ENCODE assay signal across 8 cellular contexts in genomic region chr6:125789576-125790402, GRCh38. TPM values are rescaled to one million over a fixed set of nuclear protein-coding genes. Genes with fewer than 3 reads are reported as not detected.
DNase-seq lines count a peak whose midpoint lies in the region; ATAC-seq lines count a peak whose summit lies in the region.

No MANE protein-coding gene starts in this region.

- H3K9me3 ChIP-seq in ectodermal cell (ENCODE audit: control insufficient read depth, low read length) = no peaks in the 10 kb centered on the region

- no peaks in the 10 kb centered on the region for H3K27me3 ChIP-seq in ACC112 (ENCODE audit: insufficient read depth, low read length)
- peaks cover 8% of the 10 kb centered on the region for H3K27me3 ChIP-seq in ectodermal cell (ENCODE audit: control insufficient read depth, insufficient read depth, low read length, poor library complexity, severe bottlenecking)

- no peaks in the 10 kb centered on the region for H3K9me3 Mint-ChIP-seq in activated CD4-positive, alpha-beta T cell treated with anti-CD3 and anti-CD28 coated beads, Interleukin-2, amount 10 ng/mL, durations not matched to agents 7 days and 5 days
- H3K9me3 Mint-ChIP-seq in stimulated activated naive CD8-positive, alpha-beta T cell treated with anti-CD3 and anti-CD28 coated beads, Interleukin-15, Interleukin-2, amounts not matched to agents 100 ng/mL and 50 ng/mL, for 24 hours = no peaks in the 10 kb centered on the region

- H3K4me3 ChIP-seq in ACC112 (ENCODE audit: low read depth, low read length) = peak overlapping the region; percentile 93
- H3K4me3 ChIP-seq in ectodermal cell (ENCODE audit: insufficient read depth, low read depth, low read length) = peak overlapping the region; percentile 80

- H3K27ac Mint-ChIP-seq in activated CD4-positive, alpha-beta T cell treated with anti-CD3 and anti-CD28 coated beads, Interleukin-2, amount 10 ng/mL, durations not matched to agents 7 days and 5 days = peak overlapping the region; percentile 100
- peak overlapping the region; percentile 95 for H3K27ac Mint-ChIP-seq in stimulated activated naive CD8-positive, alpha-beta T cell treated with anti-CD3 and anti-CD28 coated beads, Interleukin-15, Interleukin-2, amounts not matched to agents 100 ng/mL and 50 ng/mL, for 24 hours

- POLR2A ChIA-PET in activated CD4-positive, alpha-beta T cell treated with anti-CD3 and anti-CD28 coated beads, Interleukin-2, amount 10 ng/mL, durations not matched to agents 7 days and 5 days (lab: Charles Lee) = interaction anchor here (0.7 to 3.1 kb wide), 10 partner anchors 8 to 172 kb away, joined by 3 to 19 read pairs (median 4); no protein-coding TSS in a partner anchor

- peaks cover 34% of the 10 kb centered on the region for H3K79me2 ChIP-seq in ACC112 (ENCODE audit: control insufficient read depth, insufficient read depth, low read length, unreplicated experiment)

- ATAC-seq in GM18517 (IDR thresholded peaks at IDR 0.05; ENCODE audit: unreplicated experiment) (peak; percentile 45), HG03097 (IDR thresholded peaks at IDR 0.05; ENCODE audit: low FRiP score, unreplicated experiment) (peak; percentile 11)

- no peaks in the 10 kb centered on the region for H3K27me3 Mint-ChIP-seq in activated CD4-positive, alpha-beta T cell treated with anti-CD3 and anti-CD28 coated beads, Interleukin-2, amount 10 ng/mL, durations not matched to agents 7 days and 5 days
- H3K27me3 Mint-ChIP-seq in stimulated activated naive CD8-positive, alpha-beta T cell treated with anti-CD3 and anti-CD28 coated beads, Interleukin-15, Interleukin-2, amounts not matched to agents 100 ng/mL and 50 ng/mL, for 24 hours = no peaks in the 10 kb centered on the region

- peak overlapping the region; percentile 90 for H3K4me3 Mint-ChIP-seq in activated CD4-positive, alpha-beta T cell treated with anti-CD3 and anti-CD28 coated beads, Interleukin-2, amount 10 ng/mL, durations not matched to agents 7 days and 5 days
- H3K4me3 Mint-ChIP-seq in stimulated activated naive CD8-positive, alpha-beta T cell treated with anti-CD3 and anti-CD28 coated beads, Interleukin-15, Interleukin-2, amounts not matched to agents 100 ng/mL and 50 ng/mL, for 24 hours = peak overlapping the region; percentile 87

- H3K27ac ChIP-seq in ACC112 (ENCODE audit: low read depth, low read length) (peak overlapping the region; percentile 87), ectodermal cell (ENCODE audit: insufficient read depth, low read depth, low read length, poor library complexity, severe bottlenecking) (peak overlapping the region; percentile 2)

- CTCF ChIA-PET in activated CD4-positive, alpha-beta T cell treated with anti-CD3 and anti-CD28 coated beads, Interleukin-2, amount 10 ng/mL, durations not matched to agents 7 days and 5 days (lab: Charles Lee) = interaction anchor here (0.9 to 3.7 kb wide), 16 partner anchors 9 to 488 kb away, joined by 3 to 50 read pairs (median 7); partner anchors contain the start of genes HDDC2 and HINT3

- peaks cover 49% of the 10 kb centered on the region for H3K4me1 Mint-ChIP-seq in activated CD4-positive, alpha-beta T cell treated with anti-CD3 and anti-CD28 coated beads, Interleukin-2, amount 10 ng/mL, durations not matched to agents 7 days and 5 days
- peaks cover 54% of the 10 kb centered on the region for H3K4me1 Mint-ChIP-seq in stimulated activated naive CD8-positive, alpha-beta T cell treated with anti-CD3 and anti-CD28 coated beads, Interleukin-15, Interleukin-2, amounts not matched to agents 100 ng/mL and 50 ng/mL, for 24 hours (ENCODE audit: low read depth)

- WGBS in ectodermal cell, 2 experiments = 14 to 15% methylated on average over 21 of the region's 21 CpGs

- DNase-seq in NCI-H2227 (lab: John Stamatoyannopoulos, UW; ENCODE audit: unreplicated experiment) = peak; percentile 72
- peak; percentile 60 for DNase-seq in activated CD4-positive, alpha-beta T cell treated with anti-CD3 and anti-CD28 coated beads, Interleukin-2, amount 10 ng/mL, durations not matched to agents 7 days and 5 days
- DNase-seq in medulla oblongata (ENCODE audit: extremely low spot score) = peak; percentile 84

- no peaks in the 10 kb centered on the region for H3K36me3 ChIP-seq in ACC112 (ENCODE audit: insufficient read depth, low read length)
- no peaks in the 10 kb centered on the region for H3K36me3 ChIP-seq in ectodermal cell (ENCODE audit: control insufficient read depth, insufficient read depth, low read length)

- peaks cover 21% of the 10 kb centered on the region for H3K36me3 Mint-ChIP-seq in activated CD4-positive, alpha-beta T cell treated with anti-CD3 and anti-CD28 coated beads, Interleukin-2, amount 10 ng/mL, durations not matched to agents 7 days and 5 days (ENCODE audit: low read depth)
- peaks cover 37% of the 10 kb centered on the region for H3K36me3 Mint-ChIP-seq in stimulated activated naive CD8-positive, alpha-beta T cell treated with anti-CD3 and anti-CD28 coated beads, Interleukin-15, Interleukin-2, amounts not matched to agents 100 ng/mL and 50 ng/mL, for 24 hours (ENCODE audit: low read depth)

- H2AFZ ChIP-seq in ACC112 (ENCODE audit: low read length, unreplicated experiment) = peak overlapping the region; percentile 61

- H3K4me1 ChIP-seq in ACC112 (ENCODE audit: control insufficient read depth, insufficient read depth, low read length, unreplicated experiment) (peaks cover 47% of the 10 kb centered on the region), ectodermal cell (ENCODE audit: control insufficient read depth, insufficient read depth, low read length) (peaks cover 8% of the 10 kb centered on the region)

RNA-seq across cellular contexts. Expression of gene NCOA7, which starts 1.0 kb away (rescaled TPM):
- 10 to 100 TPM; 43.2 to 53.1 TPM for total RNA-seq in activated CD4-positive, alpha-beta T cell treated with anti-CD3 and anti-CD28 coated beads, Interleukin-2, amount 10 ng/mL, durations not matched to agents 7 days and 5 days
- 5.0 TPM for polyA plus RNA-seq in ectodermal cell (2013, experiment 1 of 4)
- polyA plus RNA-seq in ectodermal cell (2013, experiment 2 of 4) = 7.7 TPM
- 4.2 TPM for polyA plus RNA-seq in ectodermal cell (2013, experiment 3 of 4)
- 5.1 TPM for polyA plus RNA-seq in ectodermal cell (2013, experiment 4 of 4)

RNA-seq across cellular contexts. Expression of gene HEY2, which starts 40.4 kb away (rescaled TPM):
- total RNA-seq in activated CD4-positive, alpha-beta T cell treated with anti-CD3 and anti-CD28 coated beads, Interleukin-2, amount 10 ng/mL, durations not matched to agents 7 days and 5 days = not detected
- polyA plus RNA-seq in ectodermal cell (2013, experiment 1 of 4) = 2.9 TPM
- 2.9 TPM for polyA plus RNA-seq in ectodermal cell (2013, experiment 2 of 4)
- 1.5 TPM for polyA plus RNA-seq in ectodermal cell (2013, experiment 3 of 4)
- 2.1 TPM for polyA plus RNA-seq in ectodermal cell (2013, experiment 4 of 4)

Comparison
In these comparisons a context has a peak if more than half of its experiments do, and no peak if none do; other contexts are left out.
1. Peak in every context shown above with its lines: DNase-seq, ATAC-seq, H3K4me3 ChIP-seq and H3K27ac ChIP-seq.